Comparison of ENCODE assay signal across 18 cellular contexts in the genomic region with DNA sequence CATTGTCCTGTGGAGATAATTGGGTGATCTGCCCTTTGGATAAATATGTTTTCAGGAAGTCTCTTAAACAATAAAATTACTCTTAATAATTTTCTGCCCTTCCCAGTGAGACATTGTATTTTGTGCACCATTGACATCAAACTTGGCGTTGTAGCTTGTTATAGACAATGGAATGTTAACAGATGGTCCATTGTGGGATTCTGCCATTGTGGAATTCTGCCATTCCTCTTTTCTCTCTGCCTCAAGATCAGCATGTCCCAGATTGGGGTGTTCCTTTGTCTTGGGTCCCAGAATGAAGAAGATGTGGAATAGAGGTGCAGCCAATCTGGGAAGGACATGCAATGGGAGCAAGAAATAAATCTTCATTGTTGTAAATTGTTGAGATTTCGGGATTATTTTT. TPM values are rescaled to one million over a fixed set of nuclear protein-coding genes. Genes with fewer than 3 reads are reported as not detected.
DNase-seq lines count a peak whose midpoint lies in the region; TF ChIP-seq lines count a peak whose summit lies in the region.
"Had no signal": no experiment of that assay in that cellular context is flagged by ENCODE, and none has a peak within 500 bp of the region (broad histone marks: within the 10 kb centered on the region; RNA-seq: fewer than 3 reads in every experiment).

No MANE protein-coding gene starts in this region.

- H3K4me1 ChIP-seq in osteoblast (ENCODE audit: insufficient read depth, low read length) = no peaks in the 10 kb centered on the region

- no peaks in the 10 kb centered on the region for H3K9me3 ChIP-seq in osteoblast (ENCODE audit: low read depth, low read length)

- H2AFZ ChIP-seq in osteoblast (ENCODE audit: low read length) = no peak overlapping the region

- TF ChIP-seq CTCF in osteoblast (IDR thresholded peaks at IDR 0.05; ENCODE audit: extremely low read depth, low read depth, low read length) = no peak

- H3K79me2 ChIP-seq in osteoblast (ENCODE audit: insufficient read depth, low read length) = no peaks in the 10 kb centered on the region

- no peak overlapping the region for H3K4me3 ChIP-seq in osteoblast (ENCODE audit: insufficient read depth, low read length)

- no peaks in the 10 kb centered on the region for H3K36me3 ChIP-seq in osteoblast (ENCODE audit: insufficient read depth, low read length)

- no peak overlapping the region for H3K4me2 ChIP-seq in osteoblast (ENCODE audit: insufficient read depth, low read length)

- no peaks in the 10 kb centered on the region for H3K27me3 ChIP-seq in osteoblast (ENCODE audit: insufficient read depth, low read length)

- H4K20me1 ChIP-seq in osteoblast (ENCODE audit: insufficient read depth, low read length) = no peaks in the 10 kb centered on the region

- H3K27ac ChIP-seq in osteoblast (ENCODE audit: low read depth, low read length) = no peak overlapping the region
- H3K27ac ChIP-seq: RWPE1 had no signal

- in situ Hi-C loops in G401 (cut with HindIII; ENCODE audit: low sequenced_read_pairs) = no loop called here

- DNase-seq in G401 (ENCODE audit: low spot score) (peak; percentile 93), NCI-H146 treated with DMSO at 0.1 percent for 48 hours (lab: John Stamatoyannopoulos, UW; ENCODE audit: unreplicated experiment) (peak; percentile 55), NCI-H748 treated with DMSO at 0.1 percent for 48 hours (lab: John Stamatoyannopoulos, UW) (peak; percentile 85), osteoblast (ENCODE audit: insufficient read length, low spot score, missing footprints) (peak; percentile 35), KG1 (lab: John Stamatoyannopoulos, UW) (no peak), iPS-NIHi7 (ENCODE audit: extremely low spot score) (no peak), midbrain (lab: John Stamatoyannopoulos, UW) (no peak)
- DNase-seq: DMS53, H7, Kasumi-1, NCI-H1092 treated with DMSO at 0.1 percent for 48 hours, NCI-H1694, NCI-H345, NCI-H510A treated with DMSO at 0.1 percent for 48 hours, NCI-H82, SHP77, T-helper 1 cell had no signal

RNA-seq across cellular contexts. Expression of a gene that starts 15.1 kb away (rescaled TPM):
- 30.7 and 47.7 TPM in 2 replicates for total RNA-seq in G401 (2014; rRNA removed; shearing (Covaris generic))
- total RNA-seq in osteoblast = 14.4 and 17.4 TPM in 2 replicates

Comparison
In these comparisons a context has a peak if more than half of its experiments do, and no peak if none do; other contexts are left out.
1. DNase-seq: peak in G401 (single experiment), NCI-H146 treated with DMSO at 0.1 percent for 48 hours (single experiment), NCI-H748 treated with DMSO at 0.1 percent for 48 hours (single experiment) and osteoblast (single experiment); none in KG1 (single experiment), iPS-NIHi7 (single experiment) and midbrain (single experiment).